ENCODE assay signal across 10 cellular contexts in genomic region chr2:201114846-201115245, GRCh38. TPM values are rescaled to one million over a fixed set of nuclear protein-coding genes. Genes with fewer than 3 reads are reported as not detected.
A peak's percentile ranks its signal among the peaks of the same experiment; 100 is the strongest.
DNase-seq lines count a peak whose midpoint lies in the region; ATAC-seq and TF ChIP-seq lines count a peak whose summit lies in the region.
"Had no signal": no experiment of that assay in that cellular context is flagged by ENCODE, and none has a peak within 500 bp of the region (broad histone marks: within the 10 kb centered on the region; RNA-seq: fewer than 3 reads in every experiment).

No MANE protein-coding gene starts in this region.

- peak overlapping the region; percentile 99 to 100 for H3K27ac Mint-ChIP-seq in effector memory CD8-positive, alpha-beta T cell
- H3K27ac Mint-ChIP-seq in osteocyte (ENCODE audit: unreplicated experiment) = peak overlapping the region; percentile 98

- no peak overlapping the region for H3K27ac ChIP-seq in OCI-LY3 (ENCODE audit: low read length)

- H3K27me3 ChIP-seq in OCI-LY3 (ENCODE audit: low read depth, low read length) = no peaks in the 10 kb centered on the region

- peak overlapping the region; percentile 11; the same call in 1 of the 2 replicates for H3K4me2 ChIP-seq in OCI-LY3 (ENCODE audit: low read length)

- peaks cover 46% of the 10 kb centered on the region for H3K79me2 ChIP-seq in OCI-LY3 (ENCODE audit: low read length)

- TF ChIP-seq CTCF in OCI-LY3 (IDR thresholded peaks at IDR 0.05; ENCODE audit: low read depth, low read length) (no peak), osteocyte (IDR thresholded peaks at IDR 0.05) (no peak)

- no peaks in the 10 kb centered on the region for H3K9me3 ChIP-seq in OCI-LY3 (ENCODE audit: insufficient read depth, low read length)

- H3K9ac ChIP-seq in OCI-LY3 (ENCODE audit: low read length) = no peak overlapping the region

- peaks cover 56% of the 10 kb centered on the region for H3K36me3 Mint-ChIP-seq in effector memory CD8-positive, alpha-beta T cell (ENCODE audit: insufficient read depth)
- no peaks in the 10 kb centered on the region for H3K36me3 Mint-ChIP-seq in osteocyte (ENCODE audit: unreplicated experiment)

- H3K9me3 Mint-ChIP-seq in effector memory CD8-positive, alpha-beta T cell = no peaks in the 10 kb centered on the region
- H3K9me3 Mint-ChIP-seq in osteocyte (ENCODE audit: unreplicated experiment) = no peaks in the 10 kb centered on the region

- peak; percentile 7 for DNase-seq in DMS53 treated with DMSO at 0.1 percent for 48 hours (lab: John Stamatoyannopoulos, UW; ENCODE audit: unreplicated experiment)
- no peak for DNase-seq in effector memory CD8-positive, alpha-beta T cell
- DNase-seq in osteocyte (ENCODE audit: extremely low spot score, unreplicated experiment) = no peak
- no peak for DNase-seq in Ammon's horn (ENCODE audit: low spot score)
- no peak for DNase-seq in retina
- DNase-seq: KG1, SHP77 had no signal

- peak overlapping the region; percentile 89 to 92 for H3K4me3 Mint-ChIP-seq in effector memory CD8-positive, alpha-beta T cell
- H3K4me3 Mint-ChIP-seq in osteocyte (ENCODE audit: unreplicated experiment) = peak overlapping the region; percentile 43

- no peak overlapping the region for H2AFZ ChIP-seq in OCI-LY3 (ENCODE audit: low read depth, low read length)

- no peak for ATAC-seq in effector memory CD8-positive, alpha-beta T cell (replicated peaks)
- no peak for ATAC-seq in HG02938 (IDR thresholded peaks at IDR 0.05; ENCODE audit: unreplicated experiment)
- ATAC-seq in GM21619 (IDR thresholded peaks at IDR 0.05; ENCODE audit: unreplicated experiment) = no peak

- no peak overlapping the region for H3K4me3 ChIP-seq in OCI-LY3 (ENCODE audit: low read length)

- H3K27me3 Mint-ChIP-seq in effector memory CD8-positive, alpha-beta T cell = no peaks in the 10 kb centered on the region
- H3K27me3 Mint-ChIP-seq in osteocyte (ENCODE audit: unreplicated experiment) = no peaks in the 10 kb centered on the region

- H3K36me3 ChIP-seq in OCI-LY3 (replicated peaks; ENCODE audit: low read depth, low read length) = peaks cover 7% of the 10 kb centered on the region

- peaks cover 17% of the 10 kb centered on the region for H3K4me1 ChIP-seq in OCI-LY3 (ENCODE audit: low read length)

- H4K20me1 ChIP-seq in OCI-LY3 (ENCODE audit: insufficient read depth, low read length) = no peaks in the 10 kb centered on the region

- H3K4me1 Mint-ChIP-seq in effector memory CD8-positive, alpha-beta T cell (ENCODE audit: low read depth in 2 of 2) = peaks cover 24 to 32% of the 10 kb centered on the region in 2 donors
- H3K4me1 Mint-ChIP-seq in osteocyte (ENCODE audit: unreplicated experiment) = peaks cover 29% of the 10 kb centered on the region

RNA-seq across cellular contexts. Expression of gene CFLAR, which starts 1.1 kb away (rescaled TPM):
- 45.8 and 48.1 TPM in 2 replicates for total RNA-seq in osteocyte

RNA-seq across cellular contexts. Expression of gene NDUFB3, which starts 43.0 kb away (rescaled TPM):
- 69.1 and 74.1 TPM in 2 replicates for total RNA-seq in osteocyte

RNA-seq across cellular contexts. Expression of gene HYCC2, which starts 43.4 kb away (rescaled TPM):
- total RNA-seq in osteocyte = 16.8 and 18.9 TPM in 2 replicates
